8 cellular contexts compared by ENCODE assay signal in genomic region chr13:26759907-26760834, GRCh38. TPM values are rescaled to one million over a fixed set of nuclear protein-coding genes. Genes with fewer than 3 reads are reported as not detected.
A peak's percentile ranks its signal among the peaks of the same experiment; 100 is the strongest.
DNase-seq lines count a peak whose midpoint lies in the region; ATAC-seq and TF ChIP-seq lines count a peak whose summit lies in the region.

GPR12 (minus strand) TSS chr13:26760786; CDS start chr13:26759827, 959 bp downstream.

- intact Hi-C loops in activated CD8-positive, alpha-beta T cell treated with anti-CD3 and anti-CD28 coated beads for 36 hours (cut with micrococcal nuclease) = no loop called here

- H3K27ac ChIP-seq in iPS-18a (ENCODE audit: low read length) = no peak within 1 kb of the TSS

- H3K4me1 Mint-ChIP-seq in activated CD8-positive, alpha-beta T cell treated with anti-CD3 and anti-CD28 coated beads for 36 hours (ENCODE audit: low read depth) = peaks cover 7% of the 10 kb centered on the region

- POLR2A ChIA-PET in activated CD8-positive, alpha-beta T cell treated with anti-CD3 and anti-CD28 coated beads for 36 hours (lab: Charles Lee) = no interaction called here

- no peak for TF ChIP-seq CTCF in activated CD8-positive, alpha-beta T cell treated with anti-CD3 and anti-CD28 coated beads for 36 hours (IDR thresholded peaks at IDR 0.05)

- peaks cover 71% of the 10 kb centered on the region for H3K27me3 ChIP-seq in iPS-18a (ENCODE audit: control insufficient read depth, insufficient read depth, low read length)

- H3K9me3 Mint-ChIP-seq in activated CD8-positive, alpha-beta T cell treated with anti-CD3 and anti-CD28 coated beads for 36 hours = no peaks in the 10 kb centered on the region

- no peaks in the 10 kb centered on the region for H3K9me3 ChIP-seq in iPS-18a (ENCODE audit: control insufficient read depth, low read depth, low read length)

- ATAC-seq in activated CD8-positive, alpha-beta T cell treated with anti-CD3 and anti-CD28 coated beads for 36 hours = peak; percentile 42
- ATAC-seq in stimulated activated naive CD8-positive, alpha-beta T cell treated with anti-CD3 and anti-CD28 coated beads, Interleukin-15, Interleukin-2, amounts not matched to agents 100 U/mL and 50 U/mL, for 24 hours = no peak
- ATAC-seq in HG02610 (IDR thresholded peaks at IDR 0.05; ENCODE audit: unreplicated experiment) (no peak), GM18858 (IDR thresholded peaks at IDR 0.05; ENCODE audit: unreplicated experiment) (no peak)

- no peaks in the 10 kb centered on the region for H3K36me3 ChIP-seq in iPS-18a (ENCODE audit: control insufficient read depth, low read depth, low read length)

- H3K9ac ChIP-seq in iPS-18a (ENCODE audit: low read length) = no peak within 1 kb of the TSS

- H3K4me1 ChIP-seq in iPS-18a (ENCODE audit: control insufficient read depth, low read depth, low read length) = peaks cover 9% of the 10 kb centered on the region

- H3K4me3 Mint-ChIP-seq in activated CD8-positive, alpha-beta T cell treated with anti-CD3 and anti-CD28 coated beads for 36 hours = peak within 1 kb of the TSS; percentile 62

- CTCF ChIA-PET in activated CD8-positive, alpha-beta T cell treated with anti-CD3 and anti-CD28 coated beads for 36 hours (lab: Charles Lee) = no interaction called here

- DNase-seq in NCI-H2171 treated with DMSO at 0.1 percent for 48 hours (lab: John Stamatoyannopoulos, UW) (peak; percentile 14), NCI-H2171 (lab: John Stamatoyannopoulos, UW) (no peak), HK-2 (ENCODE audit: unreplicated experiment) (no peak)
- no peak for DNase-seq in activated CD8-positive, alpha-beta T cell treated with anti-CD3 and anti-CD28 coated beads for 36 hours
- DNase-seq in stimulated activated naive CD8-positive, alpha-beta T cell treated with anti-CD3 and anti-CD28 coated beads, Interleukin-15, Interleukin-2, amounts not matched to agents 100 U/mL and 50 U/mL, for 24 hours = peak; percentile 4

- no peaks in the 10 kb centered on the region for H3K36me3 Mint-ChIP-seq in activated CD8-positive, alpha-beta T cell treated with anti-CD3 and anti-CD28 coated beads for 36 hours (ENCODE audit: low read depth)

- peaks cover 57% of the 10 kb centered on the region for H3K27me3 Mint-ChIP-seq in activated CD8-positive, alpha-beta T cell treated with anti-CD3 and anti-CD28 coated beads for 36 hours

- H3K27ac Mint-ChIP-seq in activated CD8-positive, alpha-beta T cell treated with anti-CD3 and anti-CD28 coated beads for 36 hours = no peak within 1 kb of the TSS

- peak within 1 kb of the TSS; percentile 66 for H3K4me3 ChIP-seq in iPS-18a (ENCODE audit: low read length)

RNA-seq across cellular contexts. Expression of gene GPR12, which starts in this region (rescaled TPM):
- not detected for total RNA-seq in activated CD8-positive, alpha-beta T cell treated with anti-CD3 and anti-CD28 coated beads for 36 hours

Comparison
In these comparisons a context has a peak if more than half of its experiments do, and no peak if none do; other contexts are left out.
1. DNase-seq: peak in NCI-H2171 treated with DMSO at 0.1 percent for 48 hours (single experiment) and stimulated activated naive CD8-positive, alpha-beta T cell treated with anti-CD3 and anti-CD28 coated beads, Interleukin-15, Interleukin-2, amounts not matched to agents 100 U/mL and 50 U/mL, for 24 hours (single experiment); none in NCI-H2171 (single experiment), activated CD8-positive, alpha-beta T cell treated with anti-CD3 and anti-CD28 coated beads for 36 hours (single experiment) and HK-2 (single experiment).
2. Peak in ATAC-seq in activated CD8-positive, alpha-beta T cell treated with anti-CD3 and anti-CD28 coated beads for 36 hours; RNA of the gene not detected or under 1 TPM.